10 cellular contexts compared by ENCODE assay signal in the genomic region with DNA sequence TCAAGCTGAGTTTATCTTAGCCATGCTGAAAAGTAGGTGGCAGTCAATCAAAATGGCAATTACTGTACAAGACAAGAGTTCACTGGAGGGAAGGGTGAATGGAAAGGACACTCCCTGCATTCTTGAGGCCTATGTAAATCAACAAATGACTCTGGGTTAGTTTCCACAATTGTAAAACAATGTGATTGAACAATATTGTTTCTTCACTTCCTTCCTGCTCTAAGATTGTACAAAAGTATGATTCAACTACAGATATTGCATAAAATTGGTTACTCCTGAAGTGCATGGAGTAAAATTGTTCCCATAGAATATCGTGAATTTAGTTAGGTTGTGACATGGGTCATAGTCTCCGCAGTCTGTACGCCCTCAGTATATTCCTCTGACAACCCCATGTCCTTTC.
DNase-seq lines count a peak whose midpoint lies in the region; ATAC-seq and TF ChIP-seq lines count a peak whose summit lies in the region.
"Had no signal": no experiment of that assay in that cellular context is flagged by ENCODE, and none has a peak within 500 bp of the region (broad histone marks: within the 10 kb centered on the region; RNA-seq: fewer than 3 reads in every experiment).

No MANE protein-coding gene starts in this region.

- ATAC-seq in stimulated activated effector memory CD8-positive, alpha-beta T cell treated with anti-CD3 and anti-CD28 coated beads, Interleukin-12 subunit alpha, Interleukin-12 subunit beta, amount 100 ng/mL, for 72 hours = no peak
- ATAC-seq in HG03045 (IDR thresholded peaks at IDR 0.05; ENCODE audit: unreplicated experiment) = no peak

- no peaks in the 10 kb centered on the region for H3K27me3 ChIP-seq in left ventricle myocardium inferior (ENCODE audit: low read depth)
- H3K27me3 ChIP-seq: gastrocnemius medialis had no signal

- no peaks in the 10 kb centered on the region for H3K36me3 ChIP-seq in left ventricle myocardium inferior
- H3K36me3 ChIP-seq: gastrocnemius medialis had no signal

- no peak overlapping the region for H3K27ac Mint-ChIP-seq in stimulated activated effector memory CD8-positive, alpha-beta T cell treated with anti-CD3 and anti-CD28 coated beads, Interleukin-12 subunit alpha, Interleukin-12 subunit beta, amount 100 ng/mL, for 72 hours
- H3K27ac Mint-ChIP-seq: nephron progenitor cell had no signal

- peaks cover 39% of the 10 kb centered on the region for H3K4me1 Mint-ChIP-seq in stimulated activated effector memory CD8-positive, alpha-beta T cell treated with anti-CD3 and anti-CD28 coated beads, Interleukin-12 subunit alpha, Interleukin-12 subunit beta, amount 100 ng/mL, for 72 hours
- H3K4me1 Mint-ChIP-seq: nephron progenitor cell had no signal

- no peak overlapping the region for H3K4me3 ChIP-seq in left ventricle myocardium inferior
- H3K4me3 ChIP-seq: gastrocnemius medialis had no signal

- DNase-seq in HCEC 1CT (peak; percentile 87), SKM-1 (lab: John Stamatoyannopoulos, UW; ENCODE audit: unreplicated experiment) (peak; percentile 17), left ventricle myocardium inferior (no peak), stromal cell of bone marrow (ENCODE audit: low read depth) (peak; percentile 25), NCI-H2196 treated with DMSO at 0.1 percent for 48 hours (lab: John Stamatoyannopoulos, UW; ENCODE audit: unreplicated experiment) (no peak)
- no peak for DNase-seq in stimulated activated effector memory CD8-positive, alpha-beta T cell treated with anti-CD3 and anti-CD28 coated beads, Interleukin-12 subunit alpha, Interleukin-12 subunit beta, amount 100 ng/mL, for 72 hours (ENCODE audit: low spot score in 2 of 2)
- DNase-seq: gastrocnemius medialis, NCI-H2227 treated with DMSO at 0.1 percent for 48 hours, nephron progenitor cell had no signal

- TF ChIP-seq CTCF in left ventricle myocardium inferior (IDR thresholded peaks at IDR 0.05; ENCODE audit: borderline replicate concordance) = no peak

- peaks cover 38% of the 10 kb centered on the region for H3K4me1 ChIP-seq in left ventricle myocardium inferior

- H3K27ac ChIP-seq in left ventricle myocardium inferior (replicated peaks) = peak overlapping the region; percentile 14
- H3K27ac ChIP-seq: gastrocnemius medialis had no signal

- no peaks in the 10 kb centered on the region for H3K9me3 Mint-ChIP-seq in stimulated activated effector memory CD8-positive, alpha-beta T cell treated with anti-CD3 and anti-CD28 coated beads, Interleukin-12 subunit alpha, Interleukin-12 subunit beta, amount 100 ng/mL, for 72 hours

- H3K36me3 Mint-ChIP-seq in stimulated activated effector memory CD8-positive, alpha-beta T cell treated with anti-CD3 and anti-CD28 coated beads, Interleukin-12 subunit alpha, Interleukin-12 subunit beta, amount 100 ng/mL, for 72 hours = peaks cover 11% of the 10 kb centered on the region

- peaks cover 3% of the 10 kb centered on the region for H3K9me3 ChIP-seq in left ventricle myocardium inferior (replicated peaks)
- H3K9me3 ChIP-seq: gastrocnemius medialis had no signal

- intact Hi-C loops in left ventricle myocardium inferior (cut with micrococcal nuclease) = no loop called here

- H3K4me3 Mint-ChIP-seq in stimulated activated effector memory CD8-positive, alpha-beta T cell treated with anti-CD3 and anti-CD28 coated beads, Interleukin-12 subunit alpha, Interleukin-12 subunit beta, amount 100 ng/mL, for 72 hours = no peak overlapping the region
- H3K4me3 Mint-ChIP-seq: nephron progenitor cell had no signal

Comparison
In these comparisons a context has a peak if more than half of its experiments do, and no peak if none do; other contexts are left out.
1. DNase-seq: peak in HCEC 1CT (single experiment), SKM-1 (single experiment) and stromal cell of bone marrow (single experiment); none in left ventricle myocardium inferior (single experiment), NCI-H2196 treated with DMSO at 0.1 percent for 48 hours (single experiment) and stimulated activated effector memory CD8-positive, alpha-beta T cell treated with anti-CD3 and anti-CD28 coated beads, Interleukin-12 subunit alpha, Interleukin-12 subunit beta, amount 100 ng/mL, for 72 hours (0 of 2).